8 cellular contexts compared by ENCODE assay signal in the genomic region with DNA sequence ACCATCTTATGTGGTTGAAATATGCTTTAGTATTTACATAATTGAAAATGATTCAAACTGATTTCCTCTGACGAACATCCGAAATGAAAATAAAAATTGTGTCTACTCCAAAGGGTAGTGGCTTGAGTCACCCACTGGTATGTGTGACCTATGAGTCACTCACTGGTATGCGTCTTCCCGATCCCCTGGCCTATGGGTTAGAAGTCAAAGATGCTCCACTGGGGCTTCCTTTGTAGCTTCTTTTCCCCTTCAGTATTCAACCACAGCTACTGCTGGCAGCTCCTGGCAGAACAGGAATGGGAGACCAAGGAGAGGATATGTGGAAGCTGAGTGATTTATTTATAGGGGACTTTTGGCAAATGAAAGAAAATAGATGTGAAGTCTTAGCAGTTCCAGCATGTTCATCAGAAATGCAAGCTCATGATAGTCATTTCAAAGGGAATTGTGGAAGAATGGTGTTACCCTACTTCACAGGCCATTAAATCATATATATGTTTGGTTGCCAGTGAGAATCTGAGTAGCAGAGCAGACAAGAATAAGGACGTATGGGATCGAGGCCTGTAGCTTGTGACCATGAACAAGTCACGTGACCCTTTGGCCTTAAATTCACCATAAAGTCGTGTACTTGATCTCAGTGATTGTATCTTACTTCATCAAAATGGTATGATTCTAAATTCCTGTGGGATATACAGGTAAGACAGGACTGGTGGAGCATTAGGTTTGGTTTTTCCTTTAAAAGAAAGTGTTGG.
DNase-seq lines count a peak whose midpoint lies in the region; ATAC-seq and TF ChIP-seq lines count a peak whose summit lies in the region.

No MANE protein-coding gene starts in this region.

- DNase-seq in Daoy (ENCODE audit: low read depth): peak; percentile 94
- DNase-seq in NT2/D1 (ENCODE audit: low read depth, low spot score): peak; percentile 43
- peak; percentile 85 for DNase-seq in right atrium auricular region (ENCODE audit: low spot score)
- DNase-seq in NCI-H748 (lab: John Stamatoyannopoulos, UW; ENCODE audit: unreplicated experiment): no peak
- no peak for DNase-seq in DMS114 treated with DMSO at 0.1 percent for 48 hours (lab: John Stamatoyannopoulos, UW; ENCODE audit: unreplicated experiment)

- peaks cover 77% of the 10 kb centered on the region for H3K4me1 Mint-ChIP-seq in activated naive CD8-positive, alpha-beta T cell (ENCODE audit: low read depth)

- no peaks in the 10 kb centered on the region for H3K9me3 Mint-ChIP-seq in activated naive CD8-positive, alpha-beta T cell (ENCODE audit: low read depth)

- H3K4me1 ChIP-seq in NT2/D1 (ENCODE audit: insufficient read depth, insufficient read length) (peaks cover 2% of the 10 kb centered on the region), right atrium auricular region (peaks cover 0 to 40% of the 10 kb centered on the region in 2 donors), skeletal muscle satellite cell (ENCODE audit: control insufficient read depth, insufficient read depth, low read length) (peaks cover 76% of the 10 kb centered on the region)

- peak overlapping the region; percentile 82 to 84 for H3K27ac ChIP-seq in right atrium auricular region

- H3K4me3 Mint-ChIP-seq in activated naive CD8-positive, alpha-beta T cell: peak overlapping the region; percentile 63

- H3K9ac ChIP-seq in NT2/D1 (ENCODE audit: insufficient read length, low read depth): no peak overlapping the region
- peak overlapping the region; percentile 89 for H3K9ac ChIP-seq in skeletal muscle satellite cell (ENCODE audit: low read depth, low read length)

- H3K9me3 ChIP-seq in NT2/D1 (ENCODE audit: insufficient read depth, low read length) (0 out of 2 replicates have a peak, but pooled peaks cover 9% of the 10 kb centered on the region), right atrium auricular region (no peaks in the 10 kb centered on the region), skeletal muscle satellite cell (replicated peaks; ENCODE audit: low read length) (no peaks in the 10 kb centered on the region)

- H3K4me2 ChIP-seq in skeletal muscle satellite cell (ENCODE audit: low read length): peak overlapping the region; percentile 63

- no peak for ATAC-seq in HG03342 (IDR thresholded peaks at IDR 0.05; ENCODE audit: unreplicated experiment)

- H3K27ac Mint-ChIP-seq in activated naive CD8-positive, alpha-beta T cell: peak overlapping the region; percentile 93

- H3K27me3 Mint-ChIP-seq in activated naive CD8-positive, alpha-beta T cell: no peaks in the 10 kb centered on the region

- H3K36me3 ChIP-seq in NT2/D1 (ENCODE audit: insufficient read depth, insufficient read length, low read length): no peaks in the 10 kb centered on the region
- H3K36me3 ChIP-seq in right atrium auricular region: no peaks in the 10 kb centered on the region
- H3K36me3 ChIP-seq in skeletal muscle satellite cell (ENCODE audit: insufficient read depth, low read length): no peaks in the 10 kb centered on the region

- peaks cover 5% of the 10 kb centered on the region for H3K36me3 Mint-ChIP-seq in activated naive CD8-positive, alpha-beta T cell

- no peaks in the 10 kb centered on the region for H3K27me3 ChIP-seq in NT2/D1 (ENCODE audit: insufficient read depth, insufficient read length)
- no peaks in the 10 kb centered on the region for H3K27me3 ChIP-seq in right atrium auricular region
- no peaks in the 10 kb centered on the region for H3K27me3 ChIP-seq in skeletal muscle satellite cell (ENCODE audit: control insufficient read depth, insufficient read depth, low read length)

- no peak overlapping the region for H3K4me3 ChIP-seq in NT2/D1 (ENCODE audit: insufficient read length, low read depth)
- no peak overlapping the region for H3K4me3 ChIP-seq in right atrium auricular region
- peak overlapping the region; percentile 15 for H3K4me3 ChIP-seq in skeletal muscle satellite cell (ENCODE audit: low read length)

- TF ChIP-seq CTCF in right atrium auricular region (IDR thresholded peaks at IDR 0.05): no peak

Comparison
In these comparisons a context has a peak if more than half of its experiments do, and no peak if none do; other contexts are left out.
1. DNase-seq: peak in Daoy (single experiment), NT2/D1 (single experiment) and right atrium auricular region (single experiment); none in NCI-H748 (single experiment) and DMS114 treated with DMSO at 0.1 percent for 48 hours (single experiment).